Comparison of ENCODE assay signal across 9 cellular contexts in the genomic region with DNA sequence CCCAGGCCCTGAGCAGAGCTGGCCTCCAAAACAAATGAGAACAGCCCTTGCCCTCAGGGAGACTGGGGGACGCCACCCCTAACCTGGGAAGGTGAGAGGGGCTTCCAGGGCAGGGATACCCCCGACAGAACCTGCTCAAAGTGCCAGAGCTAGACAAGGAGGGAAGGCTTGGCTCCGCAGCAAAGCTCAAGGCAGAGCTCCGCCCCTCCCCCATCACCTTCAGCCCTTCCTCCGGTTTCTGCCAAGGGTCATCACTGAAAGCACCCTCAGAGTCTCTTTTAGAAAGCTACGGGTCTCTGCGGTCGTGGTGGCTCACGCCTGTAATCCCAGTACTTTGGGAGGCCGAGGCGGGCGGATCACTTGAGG.
DNase-seq lines count a peak whose midpoint lies in the region; ATAC-seq and TF ChIP-seq lines count a peak whose summit lies in the region.
"Had no signal": no experiment of that assay in that cellular context is flagged by ENCODE, and none has a peak within 500 bp of the region (broad histone marks: within the 10 kb centered on the region; RNA-seq: fewer than 3 reads in every experiment).

No MANE protein-coding gene starts in this region.

- peak overlapping the region in 1 of 2 donors; percentile 81 for H3K4me3 Mint-ChIP-seq in activated T-cell treated with anti-CD3 and anti-CD28 coated beads, Interleukin-2, amount 50 U/mL, for 72 hours

- 59 to 75% (median 67%) methylated on average over 12 of the region's 12 CpGs for WGBS in ovary, 3 donors

- no peaks in the 10 kb centered on the region for H3K27me3 Mint-ChIP-seq in activated T-cell treated with anti-CD3 and anti-CD28 coated beads, Interleukin-2, amount 50 U/mL, for 72 hours (ENCODE audit: low read depth)

- DNase-seq in DMS53 (lab: John Stamatoyannopoulos, UW) (peak; percentile 50), DMS53 treated with DMSO at 0.1 percent for 48 hours (lab: John Stamatoyannopoulos, UW; ENCODE audit: unreplicated experiment) (no peak), NB4 (ENCODE audit: low read depth) (peak; percentile 77), ovary (peak in 1 of 5 donors; percentile 44), NCI-H526 (lab: John Stamatoyannopoulos, UW) (no peak), pons (ENCODE audit: low spot score) (no peak)
- no peak for DNase-seq in activated T-cell treated with anti-CD3 and anti-CD28 coated beads, Interleukin-2, amount 50 U/mL, for 72 hours

- H3K9me3 ChIP-seq in duodenal mucosa (ENCODE audit: control insufficient read depth in 1 of 2, low read length in 2 of 2), result no peaks in the 10 kb centered on the region
- H3K9me3 ChIP-seq in ovary, result no peaks in the 10 kb centered on the region

- H3K9me3 Mint-ChIP-seq in activated T-cell treated with anti-CD3 and anti-CD28 coated beads, Interleukin-2, amount 50 U/mL, for 72 hours, result no peaks in the 10 kb centered on the region

- H3K27me3 ChIP-seq in duodenal mucosa (ENCODE audit: control insufficient read depth in 1 of 2, insufficient read depth in 2 of 2, low read length in 2 of 2) (no peaks in the 10 kb centered on the region), ovary (no peaks in the 10 kb centered on the region)

- TF ChIP-seq CTCF in NB4 (IDR thresholded peaks at IDR 0.05; ENCODE audit: low read depth, low read length) (no peak), ovary (IDR thresholded peaks at IDR 0.05) (no peak)

- TF ChIP-seq POLR2A in NB4 (IDR thresholded peaks at IDR 0.05; ENCODE audit: extremely low read depth, insufficient read length) (no peak), ovary (IDR thresholded peaks at IDR 0.05) (no peak)

- no peak for TF ChIP-seq EP300 in ovary (IDR thresholded peaks at IDR 0.05)

- no peaks in the 10 kb centered on the region for H3K36me3 Mint-ChIP-seq in activated T-cell treated with anti-CD3 and anti-CD28 coated beads, Interleukin-2, amount 50 U/mL, for 72 hours (ENCODE audit: insufficient read depth in 2 of 2)

- no peak overlapping the region for H3K27ac ChIP-seq in duodenal mucosa (ENCODE audit: low read depth, low read length)
- no peak overlapping the region for H3K27ac ChIP-seq in ovary
- H3K27ac ChIP-seq: 22Rv1 had no signal

- no peaks in the 10 kb centered on the region for H3K36me3 ChIP-seq in duodenal mucosa (ENCODE audit: control insufficient read depth in 1 of 2, insufficient read depth in 2 of 2, low read length in 2 of 2)
- no peaks in the 10 kb centered on the region for H3K36me3 ChIP-seq in ovary

- H3K9ac ChIP-seq in duodenal mucosa (ENCODE audit: low read depth in 1 of 2, low read length in 2 of 2), result no peak overlapping the region

- no peak for ATAC-seq in activated T-cell treated with anti-CD3 and anti-CD28 coated beads, Interleukin-2, amount 50 U/mL, for 72 hours (replicated peaks in 1 of 2)

- H3K4me1 ChIP-seq in duodenal mucosa (ENCODE audit: control insufficient read depth in 1 of 2, insufficient read depth in 2 of 2, low read length in 2 of 2), result peaks cover 0 to 7% of the 10 kb centered on the region in 2 donors
- peaks cover 3% of the 10 kb centered on the region for H3K4me1 ChIP-seq in ovary (ENCODE audit: insufficient read depth)

- H3K27ac Mint-ChIP-seq in activated T-cell treated with anti-CD3 and anti-CD28 coated beads, Interleukin-2, amount 50 U/mL, for 72 hours, result no peak overlapping the region

- H3K4me3 ChIP-seq in NB4 (ENCODE audit: low read depth, low read length) (peak overlapping the region; percentile 66), duodenal mucosa (ENCODE audit: low read depth in 1 of 2, low read length in 2 of 2) (peak overlapping the region; percentile 59 to 68), ovary (peak overlapping the region; percentile 44)

- H3K4me1 Mint-ChIP-seq in activated T-cell treated with anti-CD3 and anti-CD28 coated beads, Interleukin-2, amount 50 U/mL, for 72 hours (ENCODE audit: low read depth), result peaks cover 33% of the 10 kb centered on the region

- intact Hi-C loops in ovary (cut with DNase I), result loop anchor here in 1 of 4 donors (10.0 kb wide), 1 partner anchor 61 kb away; no protein-coding TSS in a partner anchor

Comparison
In these comparisons a context has a peak if more than half of its experiments do, and no peak if none do; other contexts are left out.
1. DNase-seq: peak in DMS53 (single experiment) and NB4 (single experiment); none in DMS53 treated with DMSO at 0.1 percent for 48 hours (single experiment), NCI-H526 (0 of 2), activated T-cell treated with anti-CD3 and anti-CD28 coated beads, Interleukin-2, amount 50 U/mL, for 72 hours (0 of 2) and pons (single experiment).
2. Peak in every context shown above with its lines, with median percentiles within 50 percentile points of each other: H3K4me3 ChIP-seq.